1 cellular context compared by ENCODE assay signal in genomic region chr11:1219836-1220810, GRCh38.
A peak's percentile ranks its signal among the peaks of the same experiment; 100 is the strongest.
TF ChIP-seq lines count a peak whose summit lies in the region.

No MANE protein-coding gene starts in this region.

TF ChIP-seq in HepG2, 621 proteins besides CTCF, POLR2A, EP300 and RAD21 (continued from another document and continues in another):
- peak; percentile 84 for TF ChIP-seq ZBED4 (CRISPR knock-in tag; IDR thresholded peaks at IDR 0.05; ENCODE audit: borderline replicate concordance)
- no peak for TF ChIP-seq SP2 (CRISPR knock-in tag; IDR thresholded peaks at IDR 0.05)
- no peak for TF ChIP-seq ZNF17 (CRISPR knock-in tag; IDR thresholded peaks at IDR 0.05)
- TF ChIP-seq GATAD2A (CRISPR knock-in tag; IDR thresholded peaks at IDR 0.05) = peak; percentile 94
- TF ChIP-seq ZNF597 (CRISPR knock-in tag; IDR thresholded peaks at IDR 0.05) = no peak
- no peak for TF ChIP-seq USF2 (IDR thresholded peaks at IDR 0.05; ENCODE audit: low read depth, low read length)
- TF ChIP-seq USF2 (CRISPR knock-in tag; IDR thresholded peaks at IDR 0.05; ENCODE audit: borderline replicate concordance) = no peak
- TF ChIP-seq ZNF513 (CRISPR knock-in tag; conservative IDR thresholded peaks at IDR 0.05) = peak; percentile 80; the same call in 1 of the 2 replicates
- no peak for TF ChIP-seq ZFAT (CRISPR knock-in tag; conservative IDR thresholded peaks at IDR 0.05)
- peak; percentile 74; the same call in 1 of the 2 replicates for TF ChIP-seq BRCA1 (CRISPR knock-in tag; IDR thresholded peaks at IDR 0.05)
- no peak for TF ChIP-seq CBX2 (IDR thresholded peaks at IDR 0.05; ENCODE audit: low read depth, low read length)
- peak; percentile 87; the same call in 1 of the 2 replicates for TF ChIP-seq CBX2 (CRISPR knock-in tag; IDR thresholded peaks at IDR 0.05; ENCODE audit: low read depth)
- TF ChIP-seq BRF2 (CRISPR knock-in tag; IDR thresholded peaks at IDR 0.05) = 0 out of 2 replicates have a peak, but pooled peaks have one; percentile 51
- TF ChIP-seq ZNF33A (CRISPR knock-in tag; IDR thresholded peaks at IDR 0.05; ENCODE audit: borderline replicate concordance) = peak; percentile 52; the same call in 1 of the 2 replicates
- no peak for TF ChIP-seq TBL1XR1 (IDR thresholded peaks at IDR 0.05; ENCODE audit: borderline replicate concordance, low read length, partially characterized antibody)
- TF ChIP-seq E2F1 (CRISPR knock-in tag; IDR thresholded peaks at IDR 0.05) = 0 out of 2 replicates have a peak, but pooled peaks have one; percentile 40
- peak; percentile 90; the same call in 1 of the 2 replicates for TF ChIP-seq HOXA5 (CRISPR knock-in tag; IDR thresholded peaks at IDR 0.05)
- TF ChIP-seq ZNF230 (CRISPR knock-in tag; IDR thresholded peaks at IDR 0.05) = no peak
- 0 out of 2 replicates have a peak, but pooled peaks have one; percentile 34 for TF ChIP-seq ETV6 (CRISPR knock-in tag; conservative IDR thresholded peaks at IDR 0.05)
- TF ChIP-seq LRRFIP1 (CRISPR knock-in tag; conservative IDR thresholded peaks at IDR 0.05) = no peak
- no peak for TF ChIP-seq ZNF550 (CRISPR knock-in tag; IDR thresholded peaks at IDR 0.05; ENCODE audit: borderline replicate concordance)
- peak; percentile 73; the same call in 1 of the 2 replicates for TF ChIP-seq ZNF235 (CRISPR knock-in tag; IDR thresholded peaks at IDR 0.05; ENCODE audit: borderline replicate concordance)
- TF ChIP-seq LCORL (IDR thresholded peaks at IDR 0.05) = no peak
- TF ChIP-seq LCORL (CRISPR knock-in tag; IDR thresholded peaks at IDR 0.05) = peak; percentile 94
- no peak for TF ChIP-seq ATF1 (CRISPR knock-in tag; IDR thresholded peaks at IDR 0.05)
- TF ChIP-seq ZNF382 (CRISPR knock-in tag; IDR thresholded peaks at IDR 0.05; ENCODE audit: borderline replicate concordance) = no peak
- TF ChIP-seq STAT5B (CRISPR knock-in tag; IDR thresholded peaks at IDR 0.05) = 0 out of 2 replicates have a peak, but pooled peaks have one; percentile 35
- TF ChIP-seq ZNF101 (CRISPR knock-in tag; IDR thresholded peaks at IDR 0.05; ENCODE audit: borderline replicate concordance, low read depth) = no peak
- TF ChIP-seq E2F2 (CRISPR knock-in tag; IDR thresholded peaks at IDR 0.05; ENCODE audit: borderline replicate concordance) = no peak
- TF ChIP-seq ZMYM2 (CRISPR knock-in tag; IDR thresholded peaks at IDR 0.05) = peak; percentile 41; the same call in 1 of the 2 replicates
- peak; percentile 20; the same call in 1 of the 2 replicates for TF ChIP-seq SIX4 (CRISPR knock-in tag; IDR thresholded peaks at IDR 0.05)
- TF ChIP-seq ZNF350 (CRISPR knock-in tag; IDR thresholded peaks at IDR 0.05; ENCODE audit: borderline replicate concordance, low read depth) = peak; percentile 83; the same call in 1 of the 2 replicates
- TF ChIP-seq CEBPG (CRISPR knock-in tag; IDR thresholded peaks at IDR 0.05) = peak; percentile 85
- peak; percentile 80 for TF ChIP-seq GABPB1 (CRISPR knock-in tag; IDR thresholded peaks at IDR 0.05)
- TF ChIP-seq DPF2 (CRISPR knock-in tag; IDR thresholded peaks at IDR 0.05; ENCODE audit: borderline replicate concordance, low read depth) = peak; percentile 62; the same call in 1 of the 2 replicates
- TF ChIP-seq MLLT10 (CRISPR knock-in tag; IDR thresholded peaks at IDR 0.05) = no peak
- peak; percentile 22; the same call in 1 of the 2 replicates for TF ChIP-seq ZBTB34 (CRISPR knock-in tag; IDR thresholded peaks at IDR 0.05)
- peak; percentile 94 for TF ChIP-seq FOXP4 (CRISPR knock-in tag; IDR thresholded peaks at IDR 0.05)
- TF ChIP-seq HBP1 (CRISPR knock-in tag; IDR thresholded peaks at IDR 0.05; ENCODE audit: low read depth) = 0 out of 2 replicates have a peak, but pooled peaks have one; percentile 63
- no peak for TF ChIP-seq GTF2F1 (IDR thresholded peaks at IDR 0.05; ENCODE audit: low read length)
- peak; percentile 87 for TF ChIP-seq ZNF160 (CRISPR knock-in tag; IDR thresholded peaks at IDR 0.05)
